Comparison of ENCODE assay signal across 8 cellular contexts in the genomic region with DNA sequence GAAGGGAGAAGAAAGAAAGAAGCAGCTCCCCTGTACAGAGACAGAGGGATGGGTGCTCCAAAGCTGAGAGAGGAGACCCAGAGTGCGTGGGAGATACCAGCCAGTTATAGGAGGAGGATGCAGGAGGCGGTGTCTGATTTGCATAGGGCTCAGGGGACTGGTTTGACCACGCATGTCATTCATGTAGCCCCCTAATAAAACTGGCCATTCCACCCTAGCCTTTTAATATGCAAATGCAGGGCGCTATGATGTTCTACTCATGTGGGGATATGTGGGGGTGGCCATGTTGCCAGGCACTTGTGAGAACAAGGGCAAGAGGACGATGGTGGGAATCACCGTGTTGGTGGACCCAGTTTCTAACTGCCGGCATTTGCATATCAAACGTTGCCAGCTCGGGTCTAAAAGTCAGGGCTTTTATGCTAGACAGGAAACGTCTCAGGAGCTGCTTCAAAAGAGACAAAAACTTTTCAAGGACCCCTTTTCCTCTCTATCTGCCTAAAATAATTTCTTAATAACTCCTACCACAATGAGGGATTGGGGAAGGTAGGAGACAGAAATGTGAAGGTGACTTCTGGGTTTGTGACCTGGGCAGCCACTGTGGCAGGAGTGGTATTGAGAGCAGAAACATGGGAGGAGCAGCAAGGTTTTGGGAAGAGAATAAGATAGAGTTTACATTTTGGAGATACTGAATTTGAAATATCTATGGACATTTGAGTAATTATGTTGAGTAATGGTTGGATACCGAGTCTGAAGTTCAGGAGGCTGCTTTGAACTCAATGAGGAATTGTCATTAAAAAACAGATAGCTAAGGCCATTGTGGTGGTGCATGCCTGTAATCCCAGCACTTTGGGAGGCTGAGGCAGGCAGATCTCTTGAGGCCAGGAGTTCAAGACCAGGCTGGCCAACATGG. TPM values are rescaled to one million over a fixed set of nuclear protein-coding genes. Genes with fewer than 3 reads are reported as not detected.
DNase-seq lines count a peak whose midpoint lies in the region; ATAC-seq and TF ChIP-seq lines count a peak whose summit lies in the region.

No MANE protein-coding gene starts in this region.

- no TSS peak for BruUV-seq in IMR-90 (replicated peaks; lab: Mats Ljungman, UMichigan)

- ATAC-seq in DND-41 (ENCODE audit: insufficient read depth, low read depth) (no peak), IMR-90 (ENCODE audit: low read depth) (no peak), GM21423 (IDR thresholded peaks at IDR 0.05; ENCODE audit: unreplicated experiment) (no peak)
- peak in 1 of 2 donors; percentile 7 for ATAC-seq in naive thymus-derived CD8-positive, alpha-beta T cell

- H3K9me1 ChIP-seq in IMR-90 (ENCODE audit: insufficient read depth, low read length): no peaks in the 10 kb centered on the region; the same call in 1 of the 2 replicates

- 100% methylated on average over 1 of the region's 11 CpGs; no CpG with 5 or more reads in 1 of the 2 experiments for WGBS in IMR-90 (ENCODE audit: extremely low coverage in 2 of 2, insufficient read length in 1 of 2), 2 experiments
- 20% methylated on average over 11 of the region's 11 CpGs for WGBS in hepatocyte (ENCODE audit: low lambda C conversion rate, missing lambda C conversion rate)

- H2BK5ac ChIP-seq in IMR-90 (ENCODE audit: low read depth, low read length, poor library complexity, severe bottlenecking): no peak overlapping the region

- H3K27me3 ChIP-seq in DND-41 (ENCODE audit: insufficient read depth, low read length, poor library complexity) (no peaks in the 10 kb centered on the region), IMR-90 (ENCODE audit: control insufficient read depth, insufficient read depth, low read length) (no peaks in the 10 kb centered on the region), hepatocyte (peaks cover 5% of the 10 kb centered on the region)

- H3K36me3 ChIP-seq in DND-41 (ENCODE audit: insufficient read depth, low read length) (no peaks in the 10 kb centered on the region), IMR-90 (ENCODE audit: control insufficient read depth, insufficient read depth, low read length) (no peaks in the 10 kb centered on the region), hepatocyte (replicated peaks; ENCODE audit: insufficient read depth, low read depth) (no peaks in the 10 kb centered on the region)

- no peaks in the 10 kb centered on the region for H3K27me3 Mint-ChIP-seq in activated naive CD4-positive, alpha-beta T cell treated with anti-CD3 and anti-CD28 coated beads, Interleukin-2, amount 50 U/mL, for 24 hours
- H3K27me3 Mint-ChIP-seq in naive thymus-derived CD8-positive, alpha-beta T cell: no peaks in the 10 kb centered on the region

- H3K4me2 ChIP-seq in DND-41 (ENCODE audit: insufficient read depth, low read length) (no peak overlapping the region), IMR-90 (ENCODE audit: low read depth, low read length) (no peak overlapping the region), hepatocyte (no peak overlapping the region)

- peak; percentile 29 for DNase-seq in DND-41
- no peak for DNase-seq in IMR-90
- peak in 8 of 10 donors; percentile 8 to 68 (median 30) for DNase-seq in naive thymus-derived CD8-positive, alpha-beta T cell
- DNase-seq in HuH-7 (ENCODE audit: low spot score): no peak
- no peak for DNase-seq in hepatocyte (ENCODE audit: low spot score)
- DNase-seq in kidney glomerular epithelial cell (lab: John Stamatoyannopoulos, UW): no peak

- no peak overlapping the region for H3K4me3 ChIP-seq in DND-41 (ENCODE audit: low read depth in 1 of 2, low read length in 2 of 2)
- H3K4me3 ChIP-seq in IMR-90 (ENCODE audit: insufficient read depth, low read depth, low read length): no peak overlapping the region
- H3K4me3 ChIP-seq in hepatocyte: no peak overlapping the region

- H3K9me3 Mint-ChIP-seq in activated naive CD4-positive, alpha-beta T cell treated with anti-CD3 and anti-CD28 coated beads, Interleukin-2, amount 50 U/mL, for 24 hours: no peaks in the 10 kb centered on the region
- H3K9me3 Mint-ChIP-seq in naive thymus-derived CD8-positive, alpha-beta T cell: no peaks in the 10 kb centered on the region

- no peak overlapping the region for H3K14ac ChIP-seq in IMR-90 (replicated peaks; ENCODE audit: low read depth, low read length)

- no peak for TF ChIP-seq POLR2A in IMR-90 (IDR thresholded peaks at IDR 0.05; ENCODE audit: low read depth, low read length)

- peaks cover 31% of the 10 kb centered on the region for H3K4me1 ChIP-seq in DND-41 (ENCODE audit: insufficient read depth, low read length)
- peaks cover 4% of the 10 kb centered on the region; the same call in 1 of the 2 replicates for H3K4me1 ChIP-seq in IMR-90 (ENCODE audit: control insufficient read depth, insufficient read depth, low read length)
- H3K4me1 ChIP-seq in hepatocyte (ENCODE audit: insufficient read depth): no peaks in the 10 kb centered on the region

- no peak overlapping the region for H2AK9ac ChIP-seq in IMR-90 (replicated peaks; ENCODE audit: low read depth, low read length, poor library complexity)

- H3K79me2 ChIP-seq in DND-41 (ENCODE audit: insufficient read depth, low read length) (peaks cover 27% of the 10 kb centered on the region), hepatocyte (peaks cover 17% of the 10 kb centered on the region)

- H3K9me3 ChIP-seq in DND-41 (ENCODE audit: insufficient read depth, low read length, severe bottlenecking) (no peaks in the 10 kb centered on the region), IMR-90 (ENCODE audit: control insufficient read depth, insufficient read depth, low read length) (no peaks in the 10 kb centered on the region), hepatocyte (ENCODE audit: low read depth) (no peaks in the 10 kb centered on the region)

- H2BK120ac ChIP-seq in IMR-90 (ENCODE audit: low read depth, low read length): no peak overlapping the region

- TF ChIP-seq RAD21 in IMR-90 (IDR thresholded peaks at IDR 0.05; ENCODE audit: low read length): no peak

- no peak overlapping the region for H4K8ac ChIP-seq in IMR-90 (ENCODE audit: low read depth in 2 of 2, low read length in 2 of 2)

- H3K18ac ChIP-seq in IMR-90 (ENCODE audit: low read depth, low read length): no peak overlapping the region

- no peak overlapping the region for H2BK20ac ChIP-seq in IMR-90 (ENCODE audit: low read depth, low read length)

- H3K36me3 Mint-ChIP-seq in activated naive CD4-positive, alpha-beta T cell treated with anti-CD3 and anti-CD28 coated beads, Interleukin-2, amount 50 U/mL, for 24 hours: no peaks in the 10 kb centered on the region
- no peaks in the 10 kb centered on the region for H3K36me3 Mint-ChIP-seq in naive thymus-derived CD8-positive, alpha-beta T cell

- H3K56ac ChIP-seq in IMR-90 (ENCODE audit: extremely low read depth, insufficient read depth, low read length): no peak overlapping the region

- H3K4ac ChIP-seq in IMR-90 (ENCODE audit: low read depth, low read length): no peak overlapping the region

- in situ Hi-C loops in IMR-90 (cut with MboI; ENCODE audit: low sequenced_read_pairs): no loop called here

- peak overlapping the region; percentile 52 for H3K27ac Mint-ChIP-seq in activated naive CD4-positive, alpha-beta T cell treated with anti-CD3 and anti-CD28 coated beads, Interleukin-2, amount 50 U/mL, for 24 hours
- peak overlapping the region; percentile 60 to 94 (median 88) for H3K27ac Mint-ChIP-seq in naive thymus-derived CD8-positive, alpha-beta T cell

- H2AK5ac ChIP-seq in IMR-90 (ENCODE audit: low read depth, low read length): no peak overlapping the region

- dilution Hi-C loops in IMR-90 (cut with HindIII; ENCODE audit: low sequenced_read_pairs, unreplicated experiment): no loop called here

- H2AFZ ChIP-seq in DND-41 (ENCODE audit: low read depth, low read length) (peak overlapping the region; percentile 26; the same call in 1 of the 2 replicates), IMR-90 (replicated peaks; ENCODE audit: low read length, poor library complexity) (peak overlapping the region; percentile 67), hepatocyte (no peak overlapping the region)

- H3K9me2 ChIP-seq in hepatocyte (replicated peaks; ENCODE audit: insufficient read depth): no peaks in the 10 kb centered on the region

- H3K27ac ChIP-seq in DND-41 (ENCODE audit: low read length): no peak overlapping the region
- no peak overlapping the region for H3K27ac ChIP-seq in IMR-90 (ENCODE audit: insufficient read depth, low read length)
- no peak overlapping the region for H3K27ac ChIP-seq in hepatocyte

- no peak overlapping the region for H3K23ac ChIP-seq in IMR-90 (ENCODE audit: low read depth, low read length)

- peaks cover 49% of the 10 kb centered on the region for H3K4me1 Mint-ChIP-seq in activated naive CD4-positive, alpha-beta T cell treated with anti-CD3 and anti-CD28 coated beads, Interleukin-2, amount 50 U/mL, for 24 hours
- peaks cover 23 to 50% (median 49%) of the 10 kb centered on the region in 4 donors for H3K4me1 Mint-ChIP-seq in naive thymus-derived CD8-positive, alpha-beta T cell

- H2BK15ac ChIP-seq in IMR-90 (ENCODE audit: low read depth, low read length): no peak overlapping the region

- POLR2A ChIA-PET in IMR-90 (lab: Charles Lee; ENCODE audit: unreplicated experiment): interaction anchor here (0.6 kb wide), 1 partner anchor 8 kb away, joined by 4 read pairs; no protein-coding TSS in a partner anchor
- POLR2A ChIA-PET in naive thymus-derived CD8-positive, alpha-beta T cell (lab: Charles Lee): interaction anchor here (0.6 to 4.9 kb wide), 6 partner anchors 12 to 953 kb away, joined by 3 to 109 read pairs (median 6); partner anchors contain the start of genes CPSF2, NDUFB1 and TRIP11

- CTCF ChIA-PET in IMR-90 (lab: Yijun Ruan, JAX): interaction anchor here (2.9 kb wide), 1 partner anchor 10 kb away, joined by 11 read pairs; no protein-coding TSS in a partner anchor

- H4K5ac ChIP-seq in IMR-90 (ENCODE audit: low read depth, low read length): no peak overlapping the region

- H3K79me1 ChIP-seq in IMR-90 (ENCODE audit: low read depth in 1 of 2, low read length in 2 of 2): peaks cover 2 to 8% of the 10 kb centered on the region in 2 experiments; a peak in 2 of 4 replicates

- intact Hi-C loops in IMR-90 (cut with micrococcal nuclease): loop anchor here (10.0 kb wide), 1 partner anchor 164 kb away; the partner anchor contains the start of gene FBLN5

- H3K9ac ChIP-seq in DND-41 (ENCODE audit: low read depth, low read length) (no peak overlapping the region), IMR-90 (ENCODE audit: low read depth, low read length) (no peak overlapping the region)

- H4K20me1 ChIP-seq in DND-41 (ENCODE audit: insufficient read depth, low read length) (peaks cover 8% of the 10 kb centered on the region; the same call in 1 of the 2 replicates), IMR-90 (ENCODE audit: insufficient read depth, low read length) (no peaks in the 10 kb centered on the region), hepatocyte (ENCODE audit: insufficient read depth, poor library complexity, severe bottlenecking) (no peaks in the 10 kb centered on the region)

- H4K91ac ChIP-seq in IMR-90 (ENCODE audit: insufficient read depth, low read depth, low read length): no peak overlapping the region

- TF ChIP-seq CTCF in DND-41 (IDR thresholded peaks at IDR 0.05; ENCODE audit: borderline replicate concordance, extremely low read depth, low read length, poor library complexity, severe bottlenecking) (no peak), IMR-90 (conservative IDR thresholded peaks at IDR 0.05; ENCODE audit: low read depth, low read length) (no peak), hepatocyte (IDR thresholded peaks at IDR 0.05; ENCODE audit: poor library complexity) (no peak)

- H3K4me3 Mint-ChIP-seq in activated naive CD4-positive, alpha-beta T cell treated with anti-CD3 and anti-CD28 coated beads, Interleukin-2, amount 50 U/mL, for 24 hours: peak overlapping the region; percentile 71
- H3K4me3 Mint-ChIP-seq in naive thymus-derived CD8-positive, alpha-beta T cell: peak overlapping the region; percentile 64 to 85 (median 81)

RNA-seq across cellular contexts. Expression of gene ATXN3, which starts 2.2 kb away (rescaled TPM):
- 9.0 and 38.3 TPM in 2 replicates for total RNA-seq in IMR-90 (2012; rRNA removed)
- polyA plus RNA-seq in IMR-90 (2012; rRNA removed): 12.0 and 13.9 TPM in 2 replicates
- 0.78 and 1.1 TPM in 2 replicates for polyA plus RNA-seq in IMR-90 (2012; cell fraction: cytosol; rRNA removed)
- polyA plus RNA-seq in IMR-90 (2012; cell fraction: nucleus; rRNA removed; ENCODE audit: low replicate concordance): 6.1 and 20.2 TPM in 2 replicates
- total RNA-seq in naive thymus-derived CD8-positive, alpha-beta T cell: 10 to 100 TPM; 54.9 to 59.3 TPM
- 10 to 100 TPM; 11.3 to 15.5 (median 14.3) TPM for polyA plus RNA-seq in naive thymus-derived CD8-positive, alpha-beta T cell
- 19.7 and 24.4 TPM in 2 replicates for total RNA-seq in hepatocyte
- polyA plus RNA-seq in hepatocyte: 15.0 and 15.3 TPM in 2 replicates

RNA-seq across cellular contexts. Expression of gene NDUFB1, which starts 12.9 kb away (rescaled TPM):
- 32.1 and 158 TPM in 2 replicates for total RNA-seq in IMR-90 (2012; rRNA removed)
- 326 and 333 TPM in 2 replicates for polyA plus RNA-seq in IMR-90 (2012; rRNA removed)
- polyA plus RNA-seq in IMR-90 (2012; cell fraction: cytosol; rRNA removed): 127 and 436 TPM in 2 replicates
- 30.1 and 168 TPM in 2 replicates for polyA plus RNA-seq in IMR-90 (2012; cell fraction: nucleus; rRNA removed; ENCODE audit: low replicate concordance)
- 100 to 1,000 TPM in 1 of 2 experiments, 10 to 100 TPM in 1; 91.1 to 104 TPM for total RNA-seq in naive thymus-derived CD8-positive, alpha-beta T cell
- 100 to 1,000 TPM; 331 to 412 (median 399) TPM for polyA plus RNA-seq in naive thymus-derived CD8-positive, alpha-beta T cell
- 206 and 351 TPM in 2 replicates for total RNA-seq in hepatocyte
- polyA plus RNA-seq in hepatocyte: 316 and 317 TPM in 2 replicates

RNA-seq across cellular contexts. Expression of gene CPSF2, which starts 13.2 kb away (rescaled TPM):
- 30.6 and 51.7 TPM in 2 replicates for total RNA-seq in IMR-90 (2012; rRNA removed)
- polyA plus RNA-seq in IMR-90 (2012; rRNA removed): 13.6 and 18.5 TPM in 2 replicates
- 1.8 and 4.9 TPM in 2 replicates for polyA plus RNA-seq in IMR-90 (2012; cell fraction: cytosol; rRNA removed)
- polyA plus RNA-seq in IMR-90 (2012; cell fraction: nucleus; rRNA removed; ENCODE audit: low replicate concordance): 1.9 and 8.6 TPM in 2 replicates
- 10 to 100 TPM; 69.4 to 74.4 TPM for total RNA-seq in naive thymus-derived CD8-positive, alpha-beta T cell
- polyA plus RNA-seq in naive thymus-derived CD8-positive, alpha-beta T cell: 10 to 100 TPM; 28.3 to 30.7 (median 29.5) TPM
- total RNA-seq in hepatocyte: 39.6 and 47.6 TPM in 2 replicates
- polyA plus RNA-seq in hepatocyte: 23.3 and 25.2 TPM in 2 replicates

Comparison
In these comparisons a context has a peak if more than half of its experiments do, and no peak if none do; other contexts are left out.
1. DNase-seq: peak in DND-41 (single experiment) and naive thymus-derived CD8-positive, alpha-beta T cell (8 of 10); none in IMR-90 (single experiment), HuH-7 (single experiment), hepatocyte (single experiment) and kidney glomerular epithelial cell (single experiment).